15 cellular contexts compared by ENCODE assay signal in the genomic region with DNA sequence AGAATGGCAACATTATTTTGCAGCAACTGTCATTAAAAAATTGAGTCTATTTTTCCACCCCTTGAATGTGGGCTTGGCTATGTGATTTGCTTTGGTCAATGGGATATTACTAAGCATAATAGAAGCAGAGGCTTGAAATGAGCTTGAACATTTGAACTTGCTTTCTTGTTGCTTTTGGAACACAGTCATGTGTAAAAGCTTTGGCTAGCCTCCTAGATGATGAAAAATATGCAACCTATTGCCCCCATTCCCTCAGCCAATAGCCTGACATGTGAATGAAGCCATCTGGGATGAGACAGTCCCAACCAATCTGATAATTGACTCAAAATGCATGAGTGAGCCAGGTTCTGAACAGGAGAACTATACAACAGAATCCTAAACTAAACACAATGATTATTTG.
DNase-seq lines count a peak whose midpoint lies in the region; ATAC-seq, FAIRE-seq and TF ChIP-seq lines count a peak whose summit lies in the region.
"Had no signal": no experiment of that assay in that cellular context is flagged by ENCODE, and none has a peak within 500 bp of the region (broad histone marks: within the 10 kb centered on the region; RNA-seq: fewer than 3 reads in every experiment).

No MANE protein-coding gene starts in this region.

- no peak overlapping the region for H3K4me2 ChIP-seq in HepG2 (ENCODE audit: low read depth, low read length)
- H3K4me2 ChIP-seq: PC-9 had no signal

- H3K79me2 ChIP-seq in HepG2 (ENCODE audit: insufficient read depth, low read length): no peaks in the 10 kb centered on the region
- H3K79me2 ChIP-seq: parathyroid adenoma had no signal

- no peak overlapping the region for H3K9ac ChIP-seq in liver (ENCODE audit: low read depth in 1 of 2, low read length in 2 of 2)
- no peak overlapping the region for H3K9ac ChIP-seq in HepG2 (ENCODE audit: insufficient read depth, low read depth, low read length)
- H3K9ac ChIP-seq: parathyroid adenoma had no signal

- POLR2A ChIA-PET in HepG2 (lab: Yijun Ruan, JAX): no interaction called here
- POLR2A ChIA-PET in GM10248 (lab: Yijun Ruan, JAX): no interaction called here

- no peak for DNase-seq in HepG2 (ENCODE audit: low spot score)
- DNase-seq in right lobe of liver: no peak
- DNase-seq in aorta: no peak
- no peak for DNase-seq in ecto neural progenitor cell (ENCODE audit: low spot score)
- no peak for DNase-seq in GM10248 (ENCODE audit: extremely low spot score)
- DNase-seq in NCI-H187 treated with DMSO at 0.1 percent for 48 hours (lab: John Stamatoyannopoulos, UW): no peak
- DNase-seq: activated naive CD8-positive, alpha-beta T cell treated with anti-CD3 and anti-CD28 coated beads, Interleukin-2, amount 10 ng/mL, durations not matched to agents 7 days and 5 days; AML-193; immature natural killer cell; NCI-H1694 treated with DMSO at 0.1 percent for 48 hours; PC-9 had no signal

- ATAC-seq in HepG2 (no peak), right lobe of liver (peak in 3 of 4 donors; percentile 47 to 76 (median 49)), aorta (ENCODE audit: low FRiP score) (peak; percentile 79)

- H3K4me1 ChIP-seq in liver (ENCODE audit: control insufficient read depth in 4 of 4, insufficient read depth in 4 of 4, low read length in 3 of 4): no peaks in the 10 kb centered on the region
- no peaks in the 10 kb centered on the region for H3K4me1 ChIP-seq in HepG2 (ENCODE audit: insufficient read depth, low read length)
- no peaks in the 10 kb centered on the region for H3K4me1 ChIP-seq in right lobe of liver
- H3K4me1 ChIP-seq in aorta (ENCODE audit: control insufficient read depth in 1 of 2, insufficient read depth in 2 of 2, low read length in 2 of 2): peaks cover 0 to 2% of the 10 kb centered on the region in 2 donors
- H3K4me1 ChIP-seq: parathyroid adenoma had no signal

- no peaks in the 10 kb centered on the region for H3K27me3 ChIP-seq in liver (ENCODE audit: control insufficient read depth in 4 of 4, insufficient read depth in 4 of 4, low read length in 3 of 4)
- H3K27me3 ChIP-seq in HepG2 (ENCODE audit: control insufficient read depth in 1 of 2, insufficient read depth in 2 of 2, low read length in 2 of 2): no peaks in the 10 kb centered on the region
- no peaks in the 10 kb centered on the region for H3K27me3 ChIP-seq in right lobe of liver
- no peaks in the 10 kb centered on the region for H3K27me3 ChIP-seq in aorta (ENCODE audit: control insufficient read depth in 1 of 2, insufficient read depth in 2 of 2, low read length in 1 of 2)

- TF ChIP-seq RAD21 in liver (IDR thresholded peaks at IDR 0.05) (peak in 1 of 2 donors; percentile 4), HepG2 (CRISPR knock-in tag; IDR thresholded peaks at IDR 0.05) (no peak)

- H3K27ac ChIP-seq in liver (ENCODE audit: low read depth in 1 of 2, low read length in 2 of 2) (no peak overlapping the region), HepG2 (ENCODE audit: extremely low read length, insufficient read depth, low read length) (no peak overlapping the region), right lobe of liver (no peak overlapping the region), aorta (ENCODE audit: low read depth in 1 of 2, low read length in 2 of 2) (no peak overlapping the region)
- H3K27ac ChIP-seq: parathyroid adenoma, PC-9 had no signal

- no peaks in the 10 kb centered on the region for H4K20me1 ChIP-seq in HepG2 (ENCODE audit: insufficient read depth, low read length)

- no TSS peak for BruUV-seq in HepG2 (replicated peaks; lab: Mats Ljungman, UMichigan)

- H3K9me3 ChIP-seq in liver (ENCODE audit: control insufficient read depth in 4 of 4, low read length in 3 of 4) (no peaks in the 10 kb centered on the region), HepG2 (ENCODE audit: low read length) (no peaks in the 10 kb centered on the region), right lobe of liver (no peaks in the 10 kb centered on the region), aorta (ENCODE audit: control insufficient read depth, low read length) (no peaks in the 10 kb centered on the region)

- TF ChIP-seq CTCF in liver (IDR thresholded peaks at IDR 0.05; ENCODE audit: low read depth, low read length, missing input control): no peak
- TF ChIP-seq CTCF in HepG2 (CRISPR knock-in tag; IDR thresholded peaks at IDR 0.05): no peak
- TF ChIP-seq CTCF in right lobe of liver (IDR thresholded peaks at IDR 0.05): no peak
- no peak for TF ChIP-seq CTCF in GM10248 (IDR thresholded peaks at IDR 0.05; ENCODE audit: control extremely low read depth, extremely low read depth, low read depth, missing control alignments)

- H3K4me3 ChIP-seq in liver (ENCODE audit: low read depth in 1 of 3, low read length in 3 of 3) (no peak overlapping the region), HepG2 (replicated peaks in 1 of 3; ENCODE audit: insufficient read depth in 1 of 3, low read depth in 2 of 3, low read length in 3 of 3) (no peak overlapping the region), right lobe of liver (no peak overlapping the region), aorta (ENCODE audit: low read length in 2 of 2) (no peak overlapping the region)
- H3K4me3 ChIP-seq: PC-9 had no signal

- intact Hi-C loops in HepG2 (cut with micrococcal nuclease; ENCODE audit: unreplicated experiment): no loop called here
- intact Hi-C loops in right lobe of liver (cut with DNase I): no loop called here
- intact Hi-C loops in aorta (cut with DNase I): no loop called here

- H2AFZ ChIP-seq in HepG2 (ENCODE audit: low read length): no peak overlapping the region
- H2AFZ ChIP-seq: parathyroid adenoma, PC-9 had no signal

- no peak for FAIRE-seq in HepG2 (lab: Jason Lieb, UNC)
- FAIRE-seq in endometrium (lab: Jason Lieb, UNC): peak; percentile 64
- FAIRE-seq: G401.6 had no signal

- H3K36me3 ChIP-seq in liver (ENCODE audit: control insufficient read depth in 4 of 4, insufficient read depth in 3 of 4, low read depth in 1 of 4, low read length in 3 of 4) (no peaks in the 10 kb centered on the region), HepG2 (replicated peaks in 1 of 2; ENCODE audit: control insufficient read depth in 1 of 2, insufficient read depth in 2 of 2, low read length in 2 of 2) (no peaks in the 10 kb centered on the region), right lobe of liver (no peaks in the 10 kb centered on the region), aorta (ENCODE audit: control insufficient read depth in 1 of 2, insufficient read depth in 2 of 2, low read length in 1 of 2) (no peaks in the 10 kb centered on the region)

- in situ Hi-C loops in HepG2 (cut with HindIII; ENCODE audit: extremely low pct_ligation_motif_present, low pct_unique_long_range_greater_than_20kb): no loop called here

- TF ChIP-seq POLR2A in HepG2 (IDR thresholded peaks at IDR 0.05; ENCODE audit: insufficient read depth in 1 of 2, low read depth in 2 of 2, low read length in 2 of 2): no peak
- no peak for TF ChIP-seq POLR2A in right lobe of liver (IDR thresholded peaks at IDR 0.05)

- CTCF ChIA-PET in HepG2 (lab: Yijun Ruan, JAX; ENCODE audit: low intra/inter-chr PET ratio, low total read pairs): no interaction called here
- CTCF ChIA-PET in GM10248 (lab: Yijun Ruan, JAX): no interaction called here

- TF ChIP-seq EP300 in HepG2 (IDR thresholded peaks at IDR 0.05; ENCODE audit: low read depth in 2 of 2, low read length in 2 of 2) (no peak), HepG2 (CRISPR knock-in tag; IDR thresholded peaks at IDR 0.05; ENCODE audit: borderline replicate concordance) (no peak)

TF ChIP-seq in liver, 16 proteins besides CTCF, POLR2A, EP300 and RAD21:
- peak; percentile 82 for TF ChIP-seq NR2F2 (IDR thresholded peaks at IDR 0.05)
- peak in 1 of 2 donors; percentile 22 for TF ChIP-seq RXRA (IDR thresholded peaks at IDR 0.05)
- no peak for TF ChIP-seq YY1 (IDR thresholded peaks at IDR 0.05)
TF ChIP-seq in liver: peak in this region for 2.

TF ChIP-seq in HepG2, 621 proteins besides CTCF, POLR2A, EP300 and RAD21 (continues in another document):
- TF ChIP-seq HOXA7 (CRISPR knock-in tag; IDR thresholded peaks at IDR 0.05) (no peak), PAWR (CRISPR knock-in tag; IDR thresholded peaks at IDR 0.05; ENCODE audit: borderline replicate concordance) (no peak), ARHGAP35 (CRISPR knock-in tag; IDR thresholded peaks at IDR 0.05; ENCODE audit: borderline replicate concordance) (no peak), NFE2 (CRISPR knock-in tag; IDR thresholded peaks at IDR 0.05) (no peak), ZNF703 (CRISPR knock-in tag; IDR thresholded peaks at IDR 0.05; ENCODE audit: borderline replicate concordance) (no peak)
- TF ChIP-seq, protein P1, sequence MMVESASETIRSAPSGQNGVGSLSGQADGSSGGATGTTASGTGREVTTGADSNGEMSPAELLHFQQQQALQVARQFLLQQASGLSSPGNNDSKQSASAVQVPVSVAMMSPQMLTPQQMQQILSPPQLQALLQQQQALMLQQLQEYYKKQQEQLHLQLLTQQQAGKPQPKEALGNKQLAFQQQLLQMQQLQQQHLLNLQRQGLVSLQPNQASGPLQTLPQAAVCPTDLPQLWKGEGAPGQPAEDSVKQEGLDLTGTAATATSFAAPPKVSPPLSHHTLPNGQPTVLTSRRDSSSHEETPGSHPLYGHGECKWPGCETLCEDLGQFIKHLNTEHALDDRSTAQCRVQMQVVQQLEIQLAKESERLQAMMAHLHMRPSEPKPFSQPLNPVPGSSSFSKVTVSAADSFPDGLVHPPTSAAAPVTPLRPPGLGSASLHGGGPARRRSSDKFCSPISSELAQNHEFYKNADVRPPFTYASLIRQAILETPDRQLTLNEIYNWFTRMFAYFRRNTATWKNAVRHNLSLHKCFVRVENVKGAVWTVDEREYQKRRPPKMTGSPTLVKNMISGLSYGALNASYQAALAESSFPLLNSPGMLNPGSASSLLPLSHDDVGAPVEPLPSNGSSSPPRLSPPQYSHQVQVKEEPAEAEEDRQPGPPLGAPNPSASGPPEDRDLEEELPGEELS (CRISPR knock-in tag; IDR thresholded peaks at IDR 0.05): no peak
- TF ChIP-seq, protein P2, sequence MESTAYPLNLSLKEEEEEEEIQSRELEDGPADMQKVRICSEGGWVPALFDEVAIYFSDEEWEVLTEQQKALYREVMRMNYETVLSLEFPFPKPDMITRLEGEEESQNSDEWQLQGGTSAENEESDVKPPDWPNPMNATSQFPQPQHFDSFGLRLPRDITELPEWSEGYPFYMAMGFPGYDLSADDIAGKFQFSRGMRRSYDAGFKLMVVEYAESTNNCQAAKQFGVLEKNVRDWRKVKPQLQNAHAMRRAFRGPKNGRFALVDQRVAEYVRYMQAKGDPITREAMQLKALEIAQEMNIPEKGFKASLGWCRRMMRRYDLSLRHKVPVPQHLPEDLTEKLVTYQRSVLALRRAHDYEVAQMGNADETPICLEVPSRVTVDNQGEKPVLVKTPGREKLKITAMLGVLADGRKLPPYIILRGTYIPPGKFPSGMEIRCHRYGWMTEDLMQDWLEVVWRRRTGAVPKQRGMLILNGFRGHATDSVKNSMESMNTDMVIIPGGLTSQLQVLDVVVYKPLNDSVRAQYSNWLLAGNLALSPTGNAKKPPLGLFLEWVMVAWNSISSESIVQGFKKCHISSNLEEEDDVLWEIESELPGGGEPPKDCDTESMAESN (CRISPR knock-in tag; conservative IDR thresholded peaks at IDR 0.05): no peak
